22 cellular contexts compared by ENCODE assay signal in genomic region chr3:127041933-127042332, GRCh38. TPM values are rescaled to one million over a fixed set of nuclear protein-coding genes. Genes with fewer than 3 reads are reported as not detected.
DNase-seq lines count a peak whose midpoint lies in the region; TF ChIP-seq lines count a peak whose summit lies in the region.
"Had no signal": no experiment of that assay in that cellular context is flagged by ENCODE, and none has a peak within 500 bp of the region (broad histone marks: within the 10 kb centered on the region; RNA-seq: fewer than 3 reads in every experiment).

No MANE protein-coding gene starts in this region.

- TF ChIP-seq POLR2A in uterus (IDR thresholded peaks at IDR 0.05) = no peak

- H3K27me3 ChIP-seq in BE2C (no peaks in the 10 kb centered on the region), ascending aorta (no peaks in the 10 kb centered on the region), osteoblast (ENCODE audit: insufficient read depth, low read length) (peaks cover 5% of the 10 kb centered on the region), uterus (no peaks in the 10 kb centered on the region)

- H3K4me3 ChIP-seq in BE2C (ENCODE audit: low read depth, low read length) = no peak overlapping the region
- H3K4me3 ChIP-seq in ascending aorta = no peak overlapping the region
- no peak overlapping the region for H3K4me3 ChIP-seq in osteoblast (ENCODE audit: insufficient read depth, low read length)
- no peak overlapping the region for H3K4me3 ChIP-seq in uterus
- H3K4me3 ChIP-seq: SJCRH30 had no signal

- intact Hi-C loops in ascending aorta (cut with DNase I) (no loop called here), uterus (cut with DNase I; ENCODE audit: low total_unique reads) (no loop called here)

- no peak overlapping the region for H2AFZ ChIP-seq in osteoblast (ENCODE audit: low read length)

- peak; percentile 4 for DNase-seq in activated T-cell treated with anti-CD3 and anti-CD28 coated beads, Interleukin-2, amount 50 U/mL, for 1 hour
- DNase-seq in activated T-cell treated with anti-CD3 and anti-CD28 coated beads, Interleukin-2, amount 50 U/mL, for 48 hours = no peak
- DNase-seq in BE2C (peak; percentile 2), ascending aorta (ENCODE audit: low spot score in 2 of 2) (no peak), osteoblast (ENCODE audit: insufficient read length, low spot score, missing footprints) (peak; percentile 75), NCI-H187 treated with DMSO at 0.1 percent for 48 hours (lab: John Stamatoyannopoulos, UW) (no peak), NCI-H524 treated with DMSO at 0.1 percent for 48 hours (lab: John Stamatoyannopoulos, UW) (no peak), uterus (no peak)
- DNase-seq: Calu3, DMS79 treated with DMSO at 0.1 percent for 48 hours, GF-D8, GOT3, Karpas-422, NCI-H1092, NCI-H1436, NCI-H187, NCI-H2107, NCI-H446 treated with DMSO at 0.1 percent for 48 hours, NCI-H526 treated with DMSO at 0.1 percent for 48 hours, SJCRH30 had no signal

- H3K4me1 ChIP-seq in BE2C = peaks cover 7% of the 10 kb centered on the region
- peaks cover 15 to 24% of the 10 kb centered on the region in 2 donors for H3K4me1 ChIP-seq in ascending aorta
- H3K4me1 ChIP-seq in osteoblast (ENCODE audit: insufficient read depth, low read length) = no peaks in the 10 kb centered on the region
- H3K4me1 ChIP-seq in uterus = no peaks in the 10 kb centered on the region
- H3K4me1 ChIP-seq: SJCRH30 had no signal

- no peaks in the 10 kb centered on the region for H3K9me3 ChIP-seq in BE2C
- no peaks in the 10 kb centered on the region for H3K9me3 ChIP-seq in ascending aorta
- H3K9me3 ChIP-seq in osteoblast (ENCODE audit: low read depth, low read length) = no peaks in the 10 kb centered on the region
- H3K9me3 ChIP-seq in uterus = no peaks in the 10 kb centered on the region
- H3K9me3 ChIP-seq: SJCRH30 had no signal

- TF ChIP-seq CTCF in BE2C (IDR thresholded peaks at IDR 0.05; ENCODE audit: low read depth, low read length) (no peak), ascending aorta (IDR thresholded peaks at IDR 0.05) (no peak), osteoblast (IDR thresholded peaks at IDR 0.05; ENCODE audit: extremely low read depth, low read depth, low read length) (no peak), uterus (IDR thresholded peaks at IDR 0.05) (no peak)

- H3K79me2 ChIP-seq in osteoblast (ENCODE audit: insufficient read depth, low read length) = no peaks in the 10 kb centered on the region

- no peaks in the 10 kb centered on the region for H4K20me1 ChIP-seq in osteoblast (ENCODE audit: insufficient read depth, low read length)

- H3K36me3 ChIP-seq in BE2C = no peaks in the 10 kb centered on the region
- no peaks in the 10 kb centered on the region for H3K36me3 ChIP-seq in ascending aorta
- H3K36me3 ChIP-seq in osteoblast (ENCODE audit: insufficient read depth, low read length) = no peaks in the 10 kb centered on the region
- H3K36me3 ChIP-seq in uterus = no peaks in the 10 kb centered on the region
- H3K36me3 ChIP-seq: SJCRH30 had no signal

- no peak overlapping the region for H3K4me2 ChIP-seq in osteoblast (ENCODE audit: insufficient read depth, low read length)

- H3K27ac ChIP-seq in ascending aorta (peak overlapping the region; percentile 20 to 84), osteoblast (ENCODE audit: low read depth, low read length) (no peak overlapping the region), uterus (no peak overlapping the region)
- H3K27ac ChIP-seq: 22Rv1, SJCRH30 had no signal

RNA-seq across cellular contexts. Expression of gene PLXNA1, which starts 59.0 kb away (rescaled TPM):
- 261 TPM for polyA plus RNA-seq in BE2C (2012; ENCODE audit: insufficient read depth, insufficient read length, low read depth)
- total RNA-seq in ascending aorta (79.8 TPM), osteoblast (91.3 and 107 TPM in 2 replicates), uterus (10 to 100 TPM in 3 of 4 donors, 1 to 10 TPM in 1; 6.7 to 38.2 (median 16.9) TPM)
- polyA plus RNA-seq: CD14-positive monocyte had no signal

Comparison
In these comparisons a context has a peak if more than half of its experiments do, and no peak if none do; other contexts are left out.
1. DNase-seq: peak in activated T-cell treated with anti-CD3 and anti-CD28 coated beads, Interleukin-2, amount 50 U/mL, for 1 hour (single experiment), BE2C (single experiment) and osteoblast (single experiment); none in activated T-cell treated with anti-CD3 and anti-CD28 coated beads, Interleukin-2, amount 50 U/mL, for 48 hours (0 of 2), ascending aorta (0 of 2), NCI-H187 treated with DMSO at 0.1 percent for 48 hours (single experiment), NCI-H524 treated with DMSO at 0.1 percent for 48 hours (single experiment) and uterus (0 of 2).
2. H3K27ac ChIP-seq: peak in ascending aorta (2 of 2); none in osteoblast (single experiment) and uterus (0 of 2).